In the genomic region with DNA sequence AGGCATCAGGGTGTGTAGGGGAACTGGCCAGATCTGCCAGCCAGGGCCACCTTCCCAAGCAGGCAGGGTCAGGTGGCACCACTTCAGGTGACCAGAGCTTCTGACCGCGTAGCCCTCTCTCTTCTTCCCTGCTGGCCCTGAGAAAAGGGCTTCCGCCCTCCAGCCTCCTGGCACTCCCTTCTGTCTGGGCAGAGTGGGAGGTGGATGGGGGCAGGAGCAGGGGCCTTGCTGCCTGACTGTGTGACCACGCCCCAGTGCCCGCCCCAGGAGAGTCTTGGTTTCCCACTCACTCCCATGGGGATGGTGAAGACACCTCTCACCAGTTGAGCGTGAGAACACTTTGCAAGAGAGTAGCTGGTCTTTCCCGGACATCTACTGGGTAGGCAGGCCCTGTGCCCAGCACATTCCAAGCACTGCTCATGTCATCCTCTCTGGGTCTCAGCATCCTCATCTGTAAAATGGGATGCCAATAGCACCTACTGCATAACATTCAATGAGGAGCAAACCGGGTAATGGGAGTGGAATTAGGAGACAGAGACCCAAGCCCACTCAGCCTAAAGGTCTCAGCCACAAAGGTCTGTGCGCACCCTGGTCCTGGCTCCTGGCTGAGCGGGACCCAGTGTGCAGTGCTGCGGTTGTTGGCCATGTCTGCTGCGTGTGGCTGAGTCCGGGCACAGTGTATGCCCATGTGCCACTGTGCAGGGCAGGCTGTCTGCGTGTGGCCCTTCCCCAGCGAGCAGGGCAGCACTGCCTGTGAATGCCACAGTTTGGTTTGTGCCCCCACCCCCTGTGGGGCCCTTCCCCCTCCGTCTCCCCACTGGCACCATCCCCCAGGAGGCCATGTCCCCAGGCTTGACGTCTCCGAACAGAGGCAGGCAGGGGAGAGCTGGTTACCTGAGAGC, we compare ENCODE assay signal across 1 cellular context.
A peak's percentile ranks its signal among the peaks of the same experiment; 100 is the strongest.
TF ChIP-seq lines count a peak whose summit lies in the region.

No MANE protein-coding gene starts in this region.

TF ChIP-seq in GM12878, 131 proteins besides CTCF, POLR2A, EP300 and RAD21:
- TF ChIP-seq MEF2B (IDR thresholded peaks at IDR 0.05; ENCODE audit: partially characterized antibody, poor library complexity, severe bottlenecking) = peak; percentile 49
- TF ChIP-seq ESRRA (IDR thresholded peaks at IDR 0.05; ENCODE audit: low read length) = no peak
